In genomic region chr12:117352883-117353282, GRCh38 we compare ENCODE assay signal across 33 cellular contexts. TPM values are rescaled to one million over a fixed set of nuclear protein-coding genes. Genes with fewer than 3 reads are reported as not detected.
"Had no signal": no experiment of that assay in that cellular context is flagged by ENCODE, and none has a peak within 500 bp of the region (broad histone marks: within the 10 kb centered on the region; RNA-seq: fewer than 3 reads in every experiment).

No MANE protein-coding gene starts in this region.

- H3K27ac ChIP-seq: adrenal gland, body of pancreas, esophagus muscularis mucosa, foreskin keratinocyte, gastrocnemius medialis, heart left ventricle had no signal

- DNase-seq: activated CD4-positive, alpha-beta memory T cell treated with anti-CD3 and anti-CD28 coated beads for 36 hours; activated CD4-positive, alpha-beta T cell treated with anti-CD3 and anti-CD28 coated beads for 36 hours; activated CD4-positive, alpha-beta T cell treated with anti-CD3 and anti-CD28 coated beads, Interleukin-2, amount 10 ng/mL, durations not matched to agents 24 days and 14 days; activated CD4-positive, CD25-positive, alpha-beta regulatory T cell; activated CD4-positive, CD25-positive, alpha-beta regulatory T cell treated with anti-CD3 and anti-CD28 coated beads, Interleukin-2, amount 50 U/mL, for 72 hours; activated CD8-positive, alpha-beta memory T cell treated with anti-CD3 and anti-CD28 coated beads, Interleukin-2, amount 10 ng/mL, durations not matched to agents 7 days and 5 days; activated CD8-positive, alpha-beta memory T cell treated with anti-CD3 and anti-CD28 coated beads, Interleukin-2, amount 50 U/mL, for 4 hours; activated CD8-positive, alpha-beta T cell treated with anti-CD3 and anti-CD28 coated beads, Interleukin-2, amount 10 ng/mL, durations not matched to agents 7 days and 5 days; activated effector memory CD4-positive, alpha-beta T cell treated with anti-CD3 and anti-CD28 coated beads, Interleukin-2, amount 50 U/mL, for 16 hours; activated naive CD4-positive, alpha-beta T cell treated with anti-CD3 and anti-CD28 coated beads for 36 hours; activated naive CD8-positive, alpha-beta T cell treated with anti-CD3 and anti-CD28 coated beads for 36 hours; activated naive CD8-positive, alpha-beta T cell treated with anti-CD3 and anti-CD28 coated beads, Interleukin-2, amount 50 U/mL, for 24 hours; activated T-cell treated with anti-CD3 and anti-CD28 coated beads, Interleukin-2, amount 50 U/mL, for 1 hour; activated T-cell treated with anti-CD3 and anti-CD28 coated beads, Interleukin-2, amount 50 U/mL, for 48 hours; adrenal gland; aorta; body of pancreas; cortex of kidney; dermis blood vessel endothelial cell; effector CD4-positive, alpha-beta T cell; effector memory CD8-positive, alpha-beta T cell; erythroblast; foreskin keratinocyte; gastrocnemius medialis; glutamatergic neuron; heart left ventricle; T-helper 2 cell had no signal

- H3K9me3 ChIP-seq: adrenal gland, body of pancreas, esophagus muscularis mucosa, gastrocnemius medialis, heart left ventricle had no signal

- H3K4me1 ChIP-seq: adrenal gland, body of pancreas, esophagus muscularis mucosa, gastrocnemius medialis, heart left ventricle had no signal

- H3K36me3 ChIP-seq: adrenal gland, esophagus muscularis mucosa, gastrocnemius medialis, heart left ventricle had no signal

- H3K27me3 ChIP-seq: body of pancreas, foreskin keratinocyte, gastrocnemius medialis had no signal

- FAIRE-seq: colon had no signal

- H3K4me3 ChIP-seq: adrenal gland, body of pancreas, esophagus muscularis mucosa, gastrocnemius medialis, heart left ventricle had no signal

- ATAC-seq: activated CD4-positive, alpha-beta T cell treated with anti-CD3 and anti-CD28 coated beads for 36 hours; activated CD8-positive, alpha-beta memory T cell treated with anti-CD3 and anti-CD28 coated beads, Interleukin-2, amount 10 ng/mL, durations not matched to agents 7 days and 5 days; activated CD8-positive, alpha-beta T cell treated with anti-CD3 and anti-CD28 coated beads, Interleukin-2, amount 10 ng/mL, durations not matched to agents 7 days and 5 days; activated naive CD8-positive, alpha-beta T cell treated with anti-CD3 and anti-CD28 coated beads, Interleukin-2, amount 50 U/mL, for 24 hours; body of pancreas; effector memory CD8-positive, alpha-beta T cell; foreskin keratinocyte; gastrocnemius medialis; heart left ventricle had no signal

RNA-seq across cellular contexts. Expression of gene NOS1, which starts 8.5 kb away (rescaled TPM):
- total RNA-seq: activated CD4-positive, alpha-beta memory T cell treated with anti-CD3 and anti-CD28 coated beads for 36 hours; activated CD4-positive, alpha-beta T cell treated with anti-CD3 and anti-CD28 coated beads for 36 hours; activated CD4-positive, alpha-beta T cell treated with anti-CD3 and anti-CD28 coated beads, Interleukin-2, amount 10 ng/mL, durations not matched to agents 24 days and 14 days; activated CD8-positive, alpha-beta memory T cell treated with anti-CD3 and anti-CD28 coated beads for 36 hours; activated CD8-positive, alpha-beta memory T cell treated with anti-CD3 and anti-CD28 coated beads, Interleukin-2, amount 10 ng/mL, durations not matched to agents 7 days and 5 days; activated CD8-positive, alpha-beta T cell treated with anti-CD3 and anti-CD28 coated beads, Interleukin-2, amount 10 ng/mL, durations not matched to agents 7 days and 5 days; activated naive CD8-positive, alpha-beta T cell treated with anti-CD3 and anti-CD28 coated beads for 36 hours; activated T-helper 1 cell treated with anti-CD3 and anti-CD28 coated beads, Interleukin-12 subunit alpha, Interleukin-12 subunit beta, Interleukin-2, Interleukin-4 antibody, amounts not matched to agents 30 ng/mL and 10 ng/mL and 1 ng/mL, durations not matched to agents 14 hours and 24 hours and 36 hours; activated T-helper 2 cell treated with anti-CD3 and anti-CD28 coated beads, Interferon-gamma antibody, Interleukin-2, Interleukin-4, amounts not matched to agents 10 μg/mL and 5 μg/mL and 100 μg/mL, durations not matched to agents 14 hours and 24 hours and 36 hours; chondrocyte; dermis blood vessel endothelial cell had no signal
